ENCODE assay signal across 30 cellular contexts in the genomic region with DNA sequence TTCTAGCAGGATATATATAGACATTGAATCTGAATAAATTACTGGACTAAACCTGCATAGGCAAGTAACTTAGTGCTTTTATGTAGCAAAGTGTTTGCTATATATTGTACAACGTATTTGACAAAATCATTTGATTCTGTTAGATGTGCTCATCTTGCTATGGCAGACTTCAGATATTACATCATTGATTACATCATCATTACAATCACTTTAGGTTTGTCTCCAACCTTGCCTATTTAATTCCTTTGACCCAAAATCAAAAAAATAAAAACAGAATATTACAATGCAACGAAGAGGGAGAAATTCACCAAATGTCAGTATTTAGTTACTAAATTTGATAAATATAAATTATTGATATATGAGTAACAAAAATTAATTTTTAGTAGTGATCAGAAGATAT.
"Had no signal": no experiment of that assay in that cellular context is flagged by ENCODE, and none has a peak within 500 bp of the region (broad histone marks: within the 10 kb centered on the region; RNA-seq: fewer than 3 reads in every experiment).

No MANE protein-coding gene starts in this region.

- H3K4me2 ChIP-seq: neural progenitor cell, smooth muscle cell had no signal

- ATAC-seq: naive thymus-derived CD4-positive, alpha-beta T cell; natural killer cell; psoas muscle; right cardiac atrium; sciatic nerve; stimulated activated memory B cell treated with anti-CD40 and anti-IgM and Interleukin-4, amounts not matched to agents 10 μg/mL and 1 μg/mL and 100 μg/mL, for 72 hours; stimulated activated naive CD8-positive, alpha-beta T cell treated with anti-CD3 and anti-CD28 coated beads, Interleukin-15, amount 100 ng/mL, for 72 hours; stimulated activated naive CD8-positive, alpha-beta T cell treated with anti-CD3 and anti-CD28 coated beads, Interleukin-15, Interleukin-2, amounts not matched to agents 100 U/mL and 50 U/mL, for 24 hours had no signal

- H3K4me3 ChIP-seq: neural progenitor cell, ovary, psoas muscle, skin epidermis, smooth muscle cell, spleen, suprapubic skin, testis, tibial artery, transverse colon, upper lobe of left lung, vagina had no signal

- H3K9ac ChIP-seq: neural progenitor cell, parathyroid adenoma had no signal

- H3K79me2 ChIP-seq: parathyroid adenoma had no signal

- H3K36me3 ChIP-seq: neural progenitor cell, ovary, spleen, suprapubic skin, tibial artery, transverse colon, upper lobe of left lung, vagina had no signal

- H3K4me1 ChIP-seq: neural progenitor cell, parathyroid adenoma, psoas muscle, spleen, suprapubic skin, testis, tibial artery, transverse colon, upper lobe of left lung, vagina had no signal

- H3K27me3 ChIP-seq: neural progenitor cell, ovary, spleen, suprapubic skin, testis, tibial artery, transverse colon, upper lobe of left lung, vagina had no signal

- DNase-seq: naive thymus-derived CD4-positive, alpha-beta T cell; natural killer cell; occipital lobe; ovary; posterior cingulate gyrus; psoas muscle; right cardiac atrium; spleen; stimulated activated CD4-positive, alpha-beta T cell treated with anti-CD3 and anti-CD28 coated beads, Interleukin-12 subunit alpha, Interleukin-12 subunit beta, amount 100 ng/mL, for 4 hours; stimulated activated CD4-positive, alpha-beta T cell treated with anti-CD3 and anti-CD28 coated beads, Interleukin-1b, Interleukin-23, amount 100 ng/mL, for 48 hours; stimulated activated CD4-positive, alpha-beta T cell treated with anti-CD3 and anti-CD28 coated beads, Interleukin-4, amount 100 ng/mL, for 1 hour; stimulated activated CD4-positive, alpha-beta T cell treated with anti-CD3 and anti-CD28 coated beads, Interleukin-4, amount 100 ng/mL, for 4 hours; stimulated activated CD8-positive, alpha-beta memory T cell treated with anti-CD3 and anti-CD28 coated beads, Interleukin-4, amount 100 ng/mL, for 48 hours; stimulated activated naive CD4-positive, alpha-beta T cell; stimulated activated naive CD8-positive, alpha-beta T cell treated with anti-CD3 and anti-CD28 coated beads, Interleukin-15, amount 100 ng/mL, for 72 hours; stimulated activated naive CD8-positive, alpha-beta T cell treated with anti-CD3 and anti-CD28 coated beads, Interleukin-15, Interleukin-2, amounts not matched to agents 100 U/mL and 50 U/mL, for 24 hours; substantia nigra; testis; tibial artery; transverse colon; upper lobe of left lung had no signal

- H3K9me3 ChIP-seq: ovary, psoas muscle, testis, tibial artery, transverse colon, upper lobe of left lung, vagina had no signal

- FAIRE-seq: urothelium cell line had no signal

- H2AFZ ChIP-seq: neural progenitor cell, parathyroid adenoma had no signal

- H3K27ac ChIP-seq: neural progenitor cell, ovary, parathyroid adenoma, psoas muscle, skin epidermis, spleen, suprapubic skin, testis, tibial artery, transverse colon, upper lobe of left lung, vagina had no signal
